15 cellular contexts compared by ENCODE assay signal in the genomic region with DNA sequence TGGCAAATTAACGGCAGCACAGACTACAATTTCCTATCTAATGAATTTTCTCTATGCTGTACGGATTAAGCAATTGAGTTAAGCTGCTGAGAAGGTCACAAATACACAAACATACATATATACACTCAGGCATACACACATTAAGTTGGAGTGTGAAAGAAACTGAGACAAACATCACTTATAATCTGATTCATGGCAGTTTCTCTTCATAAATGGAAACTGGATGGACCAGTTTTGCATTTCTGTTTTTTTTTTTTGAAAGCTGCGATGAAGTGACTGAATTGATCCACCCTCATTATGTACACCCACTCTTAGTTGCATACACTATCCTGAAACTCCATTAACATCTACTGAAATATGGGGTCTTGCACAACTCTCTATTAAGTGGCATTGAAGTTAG.
"Had no signal": no experiment of that assay in that cellular context is flagged by ENCODE, and none has a peak within 500 bp of the region (broad histone marks: within the 10 kb centered on the region; RNA-seq: fewer than 3 reads in every experiment).

No MANE protein-coding gene starts in this region.

- H3K4me3 ChIP-seq: sigmoid colon, thyroid gland, vagina had no signal

- ATAC-seq: activated T-helper 17 cell treated with anti-CD3 and anti-CD28 coated beads, Interleukin-2, amount 50 U/mL, for 72 hours; effector memory CD8-positive, alpha-beta T cell; naive thymus-derived CD4-positive, alpha-beta T cell had no signal

- H3K4me1 ChIP-seq: parathyroid adenoma, sigmoid colon, vagina had no signal

- DNase-seq: activated CD4-positive, alpha-beta T cell treated with anti-CD3 and anti-CD28 coated beads, Interleukin-2, amount 50 U/mL, for 4 hours; activated CD4-positive, CD25-positive, alpha-beta regulatory T cell treated with anti-CD3 and anti-CD28 coated beads, Interleukin-2, amount 50 U/mL, for 72 hours; activated naive CD4-positive, alpha-beta T cell treated with Interleukin-2 at 50 U/mL for 16 hours; activated T-cell treated with anti-CD3 and anti-CD28 coated beads for 4 hours; anterior cingulate cortex; brain microvascular endothelial cell; cerebellar nuclear complex; effector memory CD8-positive, alpha-beta T cell; naive thymus-derived CD4-positive, alpha-beta T cell; sigmoid colon; stimulated activated CD4-positive, alpha-beta T cell treated with anti-CD3 and anti-CD28 coated beads, Interleukin-1b, Interleukin-23, amount 100 ng/mL, for 48 hours; thyroid gland had no signal

- H3K27ac ChIP-seq: brain microvascular endothelial cell, parathyroid adenoma, sigmoid colon, thyroid gland, vagina had no signal

- H3K9me3 ChIP-seq: thyroid gland, vagina had no signal

- H3K36me3 ChIP-seq: brain microvascular endothelial cell, sigmoid colon, thyroid gland, vagina had no signal

- H3K27me3 ChIP-seq: brain microvascular endothelial cell, sigmoid colon, thyroid gland, vagina had no signal
